ENCODE assay signal across 20 cellular contexts in genomic region chr3:101602731-101603130, GRCh38. TPM values are rescaled to one million over a fixed set of nuclear protein-coding genes. Genes with fewer than 3 reads are reported as not detected.
DNase-seq lines count a peak whose midpoint lies in the region; ATAC-seq and TF ChIP-seq lines count a peak whose summit lies in the region.
"Had no signal": no experiment of that assay in that cellular context is flagged by ENCODE, and none has a peak within 500 bp of the region (broad histone marks: within the 10 kb centered on the region; RNA-seq: fewer than 3 reads in every experiment).

No MANE protein-coding gene starts in this region.

- no peak overlapping the region for H3K4me3 ChIP-seq in upper lobe of right lung
- H3K4me3 ChIP-seq in uterus: no peak overlapping the region
- H3K4me3 ChIP-seq: BLaER1 treated with 17β-estradiol and CSF1 and Interleukin-3, amounts not matched to agents 10 nM and 100 nM; K562; Peyer's patch had no signal

- CTCF ChIA-PET in RWPE1 (lab: Yijun Ruan, JAX): no interaction called here

- no peaks in the 10 kb centered on the region for H3K36me3 ChIP-seq in upper lobe of right lung
- no peaks in the 10 kb centered on the region for H3K36me3 ChIP-seq in uterus
- H3K36me3 ChIP-seq: Peyer's patch had no signal

- DNase-seq in activated CD4-positive, alpha-beta T cell treated with anti-CD3 and anti-CD28 coated beads, Interleukin-2, amount 10 ng/mL, durations not matched to agents 24 days and 14 days: peak; percentile 12
- no peak for DNase-seq in activated CD4-positive, alpha-beta T cell treated with anti-CD3 and anti-CD28 coated beads for 4 hours
- DNase-seq in RWPE1 (ENCODE audit: low spot score) (no peak), endothelial cell (ENCODE audit: low spot score) (no peak), upper lobe of right lung (no peak), NCI-H1436 (lab: John Stamatoyannopoulos, UW) (no peak), SK-N-DZ (ENCODE audit: low spot score) (no peak), uterus (no peak)
- DNase-seq: 8988T; CD4-positive, alpha-beta memory T cell; COR-L47; DMS53; MM.1S; NCI-H1694; NCI-H2081; NCI-H2227 treated with DMSO at 0.1 percent for 48 hours; NCI-H526 treated with DMSO at 0.1 percent for 48 hours; Peyer's patch had no signal

- peaks cover 3% of the 10 kb centered on the region for H3K4me1 Mint-ChIP-seq in activated CD4-positive, alpha-beta T cell treated with anti-CD3 and anti-CD28 coated beads, Interleukin-2, amount 10 ng/mL, durations not matched to agents 24 days and 14 days
- peaks cover 3% of the 10 kb centered on the region for H3K4me1 Mint-ChIP-seq in endothelial cell (ENCODE audit: unreplicated experiment)

- H3K9me3 Mint-ChIP-seq in activated CD4-positive, alpha-beta T cell treated with anti-CD3 and anti-CD28 coated beads, Interleukin-2, amount 10 ng/mL, durations not matched to agents 24 days and 14 days: peaks cover 3% of the 10 kb centered on the region
- H3K9me3 Mint-ChIP-seq in endothelial cell (ENCODE audit: unreplicated experiment): no peaks in the 10 kb centered on the region

- intact Hi-C loops in activated CD4-positive, alpha-beta T cell treated with anti-CD3 and anti-CD28 coated beads, Interleukin-2, amount 10 ng/mL, durations not matched to agents 24 days and 14 days (cut with micrococcal nuclease): no loop called here
- intact Hi-C loops in upper lobe of right lung (cut with DNase I) (no loop called here), uterus (cut with DNase I; ENCODE audit: low total_unique reads) (no loop called here)

- H3K9me3 ChIP-seq in upper lobe of right lung (no peaks in the 10 kb centered on the region), uterus (no peaks in the 10 kb centered on the region)
- H3K9me3 ChIP-seq: Peyer's patch had no signal

- peaks cover 16% of the 10 kb centered on the region for H3K36me3 Mint-ChIP-seq in activated CD4-positive, alpha-beta T cell treated with anti-CD3 and anti-CD28 coated beads, Interleukin-2, amount 10 ng/mL, durations not matched to agents 24 days and 14 days (ENCODE audit: low read depth)
- H3K36me3 Mint-ChIP-seq in endothelial cell (ENCODE audit: low read depth, unreplicated experiment): no peaks in the 10 kb centered on the region

- TF ChIP-seq CTCF in RWPE1 (conservative IDR thresholded peaks at IDR 0.05; ENCODE audit: low read depth) (no peak), endothelial cell (IDR thresholded peaks at IDR 0.05; ENCODE audit: unreplicated experiment) (no peak), upper lobe of right lung (IDR thresholded peaks at IDR 0.05) (no peak), uterus (IDR thresholded peaks at IDR 0.05) (no peak)

- H3K27me3 ChIP-seq in upper lobe of right lung: no peaks in the 10 kb centered on the region
- no peaks in the 10 kb centered on the region for H3K27me3 ChIP-seq in uterus
- H3K27me3 ChIP-seq: BLaER1 treated with 17β-estradiol and CSF1 and Interleukin-3, amounts not matched to agents 10 nM and 100 nM; Peyer's patch had no signal

- H3K27ac ChIP-seq in RWPE1 (0 out of 2 replicates have a peak overlapping the region, but pooled peaks have one; percentile 29), upper lobe of right lung (no peak overlapping the region), uterus (no peak overlapping the region)
- H3K27ac ChIP-seq: BLaER1 treated with 17β-estradiol and CSF1 and Interleukin-3, amounts not matched to agents 10 nM and 100 nM; Peyer's patch had no signal

- no peak overlapping the region for H3K4me3 Mint-ChIP-seq in activated CD4-positive, alpha-beta T cell treated with anti-CD3 and anti-CD28 coated beads, Interleukin-2, amount 10 ng/mL, durations not matched to agents 24 days and 14 days
- no peak overlapping the region for H3K4me3 Mint-ChIP-seq in endothelial cell (ENCODE audit: unreplicated experiment)
- H3K4me3 Mint-ChIP-seq: CD4-positive, alpha-beta memory T cell had no signal

- no peaks in the 10 kb centered on the region for H3K4me1 ChIP-seq in upper lobe of right lung
- H3K4me1 ChIP-seq in uterus: no peaks in the 10 kb centered on the region
- H3K4me1 ChIP-seq: BLaER1 treated with 17β-estradiol and CSF1 and Interleukin-3, amounts not matched to agents 10 nM and 100 nM; Peyer's patch had no signal

- TF ChIP-seq POLR2A in uterus (IDR thresholded peaks at IDR 0.05): no peak

- H3K27ac Mint-ChIP-seq in activated CD4-positive, alpha-beta T cell treated with anti-CD3 and anti-CD28 coated beads, Interleukin-2, amount 10 ng/mL, durations not matched to agents 24 days and 14 days: no peak overlapping the region
- peak overlapping the region; percentile 84 for H3K27ac Mint-ChIP-seq in endothelial cell (ENCODE audit: unreplicated experiment)

- H3K27me3 Mint-ChIP-seq in activated CD4-positive, alpha-beta T cell treated with anti-CD3 and anti-CD28 coated beads, Interleukin-2, amount 10 ng/mL, durations not matched to agents 24 days and 14 days: no peaks in the 10 kb centered on the region
- peaks cover 2% of the 10 kb centered on the region for H3K27me3 Mint-ChIP-seq in endothelial cell (ENCODE audit: unreplicated experiment)
- H3K27me3 Mint-ChIP-seq: CD4-positive, alpha-beta memory T cell had no signal

- peak; percentile 50 for ATAC-seq in upper lobe of right lung
- ATAC-seq: K562 had no signal

- POLR2A ChIA-PET in RWPE1 (lab: Yijun Ruan, JAX; ENCODE audit: low non-redundant PET): no interaction called here

RNA-seq across cellular contexts. Expression of gene PCNP, which starts 28.8 kb away (rescaled TPM):
- 190 and 205 TPM in 2 replicates for total RNA-seq in activated CD4-positive, alpha-beta T cell treated with anti-CD3 and anti-CD28 coated beads, Interleukin-2, amount 10 ng/mL, durations not matched to agents 24 days and 14 days
- total RNA-seq in endothelial cell (ENCODE audit: unreplicated experiment) (117 TPM), upper lobe of right lung (141 TPM), uterus (100 to 1,000 TPM in 3 of 4 donors, 10 to 100 TPM in 1; 66.6 to 218 (median 203) TPM)
- polyA plus RNA-seq in SK-N-DZ (2014; cell fraction: cytosol; rRNA removed): 118 and 129 TPM in 2 replicates
- polyA plus RNA-seq in SK-N-DZ (2014; cell fraction: nucleus; rRNA removed): 87.3 and 137 TPM in 2 replicates

RNA-seq across cellular contexts. Expression of gene TRMT10C, which starts 41.1 kb away (rescaled TPM):
- 58.3 and 59.9 TPM in 2 replicates for total RNA-seq in activated CD4-positive, alpha-beta T cell treated with anti-CD3 and anti-CD28 coated beads, Interleukin-2, amount 10 ng/mL, durations not matched to agents 24 days and 14 days
- total RNA-seq in endothelial cell (ENCODE audit: unreplicated experiment) (26.3 TPM), upper lobe of right lung (15.1 TPM), uterus (10 to 100 TPM in 3 of 4 donors, 1 to 10 TPM in 1; 3.1 to 47.8 (median 16.7) TPM)
- polyA plus RNA-seq in SK-N-DZ (2014; cell fraction: cytosol; rRNA removed): 46.7 and 55.7 TPM in 2 replicates
- polyA plus RNA-seq in SK-N-DZ (2014; cell fraction: nucleus; rRNA removed): 24.5 and 34.4 TPM in 2 replicates
